In the genomic region with DNA sequence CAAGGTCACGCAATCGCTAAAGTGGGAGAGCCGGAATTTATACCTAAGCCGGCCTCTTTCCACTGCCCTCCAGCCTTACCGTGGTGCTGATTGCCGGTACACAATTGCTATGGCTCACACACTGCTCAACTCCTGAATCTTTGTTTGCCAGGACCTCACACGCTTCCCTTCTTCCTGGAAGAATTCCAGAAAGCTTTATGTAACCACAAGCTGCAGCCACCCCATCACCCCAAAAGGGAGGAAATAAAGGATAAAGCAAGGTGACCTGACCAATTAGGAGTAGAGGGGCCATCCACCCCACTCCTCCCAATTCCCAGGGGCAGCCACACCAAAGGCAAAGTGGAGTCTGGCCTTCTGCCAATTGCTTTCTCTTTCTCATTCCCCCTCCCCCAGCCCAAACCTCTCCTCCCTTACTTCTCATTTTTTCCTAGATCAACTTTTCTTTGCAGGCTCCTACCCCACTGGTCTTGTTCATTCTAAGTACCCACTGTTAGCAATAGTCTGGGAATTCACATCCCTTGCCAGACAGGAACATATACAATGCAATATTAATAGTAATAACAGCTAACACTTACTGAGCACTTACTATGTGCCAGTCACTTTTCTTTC, we compare ENCODE assay signal across 1 cellular context.
TF ChIP-seq lines count a peak whose summit lies in the region.

No MANE protein-coding gene starts in this region.

TF ChIP-seq in endothelial cell of umbilical vein, 7 proteins besides CTCF, POLR2A, EP300 and RAD21:
- TF ChIP-seq, protein P1, sequence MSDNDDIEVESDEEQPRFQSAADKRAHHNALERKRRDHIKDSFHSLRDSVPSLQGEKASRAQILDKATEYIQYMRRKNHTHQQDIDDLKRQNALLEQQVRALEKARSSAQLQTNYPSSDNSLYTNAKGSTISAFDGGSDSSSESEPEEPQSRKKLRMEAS (IDR thresholded peaks at IDR 0.05; ENCODE audit: insufficient read depth, insufficient read length): no peak
- no peak for TF ChIP-seq FOS (IDR thresholded peaks at IDR 0.05; ENCODE audit: borderline replicate concordance, insufficient read depth, low read length)
- TF ChIP-seq POLR2AphosphoS5 (IDR thresholded peaks at IDR 0.05; ENCODE audit: insufficient read depth, low read depth, low read length): no peak
- no peak for TF ChIP-seq EZH2 (IDR thresholded peaks at IDR 0.05; ENCODE audit: borderline replicate concordance, low read depth, low read length, severe bottlenecking)
- TF ChIP-seq GATA2 (IDR thresholded peaks at IDR 0.05; ENCODE audit: insufficient read depth, insufficient read length, low read depth, low read length): no peak
- TF ChIP-seq MYC (IDR thresholded peaks at IDR 0.05; ENCODE audit: low read depth, low read length): no peak
- no peak for TF ChIP-seq JUN (IDR thresholded peaks at IDR 0.05; ENCODE audit: borderline replicate concordance, insufficient read depth, insufficient read length, low read depth)
